In the genomic region with DNA sequence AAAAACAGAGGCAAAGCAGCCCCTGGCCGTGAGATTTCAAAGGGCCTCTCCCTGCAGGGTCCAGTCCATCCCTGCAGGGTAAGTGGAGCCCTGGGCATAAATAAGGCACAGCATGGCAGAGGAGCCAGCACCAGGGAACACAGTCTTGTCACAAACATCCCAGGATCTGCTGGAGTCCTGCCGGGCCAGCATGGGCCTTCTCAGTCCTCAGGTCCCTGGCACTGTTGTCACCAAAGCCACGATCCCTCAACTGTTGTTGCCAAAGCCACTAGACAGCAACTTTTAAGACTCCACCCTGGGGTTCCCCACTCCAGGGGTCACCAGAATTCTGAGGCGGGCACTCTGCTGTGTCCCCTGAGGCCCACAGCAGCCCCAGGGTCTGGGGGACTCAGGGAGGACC, we compare ENCODE assay signal across 26 cellular contexts. TPM values are rescaled to one million over a fixed set of nuclear protein-coding genes. Genes with fewer than 3 reads are reported as not detected.
DNase-seq lines count a peak whose midpoint lies in the region; ATAC-seq and TF ChIP-seq lines count a peak whose summit lies in the region.
"Had no signal": no experiment of that assay in that cellular context is flagged by ENCODE, and none has a peak within 500 bp of the region (broad histone marks: within the 10 kb centered on the region; RNA-seq: fewer than 3 reads in every experiment).

No MANE protein-coding gene starts in this region.

- H3K27me3 ChIP-seq in BLaER1 (peaks cover 36% of the 10 kb centered on the region), IMR-90 (ENCODE audit: control insufficient read depth, insufficient read depth, low read length) (no peaks in the 10 kb centered on the region), body of pancreas (no peaks in the 10 kb centered on the region)
- H3K27me3 ChIP-seq: brain microvascular endothelial cell, Peyer's patch, suprapubic skin, uterus had no signal

- H4K5ac ChIP-seq in IMR-90 (ENCODE audit: low read depth, low read length), result no peak overlapping the region

- H3K4me1 ChIP-seq in BLaER1, result peaks cover 52% of the 10 kb centered on the region
- peaks cover 6% of the 10 kb centered on the region; the same call in 1 of the 2 replicates for H3K4me1 ChIP-seq in IMR-90 (ENCODE audit: control insufficient read depth, insufficient read depth, low read length)
- H3K4me1 ChIP-seq in body of pancreas, result peaks cover 43% of the 10 kb centered on the region

- CTCF ChIA-PET in IMR-90 (lab: Yijun Ruan, JAX), result no interaction called here

- H2BK15ac ChIP-seq in IMR-90 (ENCODE audit: low read depth, low read length), result no peak overlapping the region

- H2BK5ac ChIP-seq in IMR-90 (ENCODE audit: low read depth, low read length, poor library complexity, severe bottlenecking), result no peak overlapping the region

- TF ChIP-seq CTCF in IMR-90 (conservative IDR thresholded peaks at IDR 0.05; ENCODE audit: low read depth, low read length) (no peak), body of pancreas (IDR thresholded peaks at IDR 0.05) (no peak), neural crest cell (conservative IDR thresholded peaks at IDR 0.05) (no peak)

- no peak overlapping the region; the same call in 1 of the 2 replicates for H3K14ac ChIP-seq in IMR-90 (replicated peaks; ENCODE audit: low read depth, low read length)

- peaks cover 19% of the 10 kb centered on the region for H3K27me3 Mint-ChIP-seq in neural crest cell (ENCODE audit: low read depth)

- H3K4me3 Mint-ChIP-seq in neural crest cell, result peak overlapping the region; percentile 85
- H3K4me3 Mint-ChIP-seq: activated B cell treated with CpG ODN at 0.5 μM for 24 hours; T-helper 2 cell treated with Interferon-gamma antibody and Interleukin-4, amounts not matched to agents 5 μg/mL and 100 μg/mL, for 36 hours had no signal

- intact Hi-C loops in IMR-90 (cut with micrococcal nuclease), result no loop called here
- intact Hi-C loops in body of pancreas (cut with DNase I), result no loop called here

- WGBS in IMR-90 (ENCODE audit: extremely low coverage in 2 of 2, insufficient read length in 1 of 2), 2 experiments, result no CpG with 5 or more reads among the region's 4 CpGs
- 67 to 82% methylated on average over 1 to 4 of the region's 4 CpGs for WGBS in body of pancreas, 2 donors

- dilution Hi-C loops in IMR-90 (cut with HindIII; ENCODE audit: low sequenced_read_pairs, unreplicated experiment), result no loop called here

- in situ Hi-C loops in IMR-90 (cut with MboI; ENCODE audit: low sequenced_read_pairs), result no loop called here

- H4K91ac ChIP-seq in IMR-90 (ENCODE audit: insufficient read depth, low read depth, low read length), result no peak overlapping the region

- no peak overlapping the region for H2AK9ac ChIP-seq in IMR-90 (replicated peaks; ENCODE audit: low read depth, low read length, poor library complexity)

- H3K9ac ChIP-seq in BLaER1 (peak overlapping the region; percentile 85), IMR-90 (ENCODE audit: low read depth, low read length) (no peak overlapping the region)

- H3K9me3 ChIP-seq in BLaER1 (no peaks in the 10 kb centered on the region; the same call in 1 of the 2 replicates), IMR-90 (ENCODE audit: control insufficient read depth, insufficient read depth, low read length) (no peaks in the 10 kb centered on the region), body of pancreas (no peaks in the 10 kb centered on the region)
- H3K9me3 ChIP-seq: Peyer's patch, SK-N-SH, suprapubic skin, uterus had no signal

- H3K18ac ChIP-seq in IMR-90 (ENCODE audit: low read depth, low read length), result no peak overlapping the region

- H4K8ac ChIP-seq in IMR-90 (ENCODE audit: low read depth in 2 of 2, low read length in 2 of 2), result no peak overlapping the region

- peak overlapping the region; percentile 52 for H2AK5ac ChIP-seq in IMR-90 (ENCODE audit: low read depth, low read length)

- no peak for ATAC-seq in IMR-90 (ENCODE audit: low read depth)
- no peak for ATAC-seq in body of pancreas
- ATAC-seq in HG03520 (IDR thresholded peaks at IDR 0.05; ENCODE audit: unreplicated experiment), result no peak
- ATAC-seq: natural killer cell; stimulated activated effector memory CD8-positive, alpha-beta T cell treated with anti-CD3 and anti-CD28 coated beads, Interleukin-12 subunit alpha, Interleukin-12 subunit beta, amount 100 ng/mL, for 72 hours had no signal

- H3K27ac ChIP-seq in BLaER1 (no peak overlapping the region), IMR-90 (ENCODE audit: insufficient read depth, low read length) (no peak overlapping the region), body of pancreas (peak overlapping the region in 3 of 4 donors; percentile 95 to 98 (median 97))
- H3K27ac ChIP-seq: brain microvascular endothelial cell, suprapubic skin had no signal

- no peak overlapping the region for H2BK20ac ChIP-seq in IMR-90 (ENCODE audit: low read depth, low read length)

- H4K20me1 ChIP-seq in BLaER1, result peaks cover 26% of the 10 kb centered on the region
- peaks cover 16% of the 10 kb centered on the region for H4K20me1 ChIP-seq in IMR-90 (ENCODE audit: insufficient read depth, low read length)

- no peak for TF ChIP-seq RAD21 in IMR-90 (IDR thresholded peaks at IDR 0.05; ENCODE audit: low read length)

- H3K4me2 ChIP-seq in BLaER1, result peak overlapping the region; percentile 98
- no peak overlapping the region for H3K4me2 ChIP-seq in IMR-90 (ENCODE audit: low read depth, low read length)

- peaks cover 42% of the 10 kb centered on the region for H3K4me1 Mint-ChIP-seq in neural crest cell

- peaks cover 3 to 8% of the 10 kb centered on the region in 2 experiments; a peak in 3 of 4 replicates for H3K79me1 ChIP-seq in IMR-90 (ENCODE audit: low read depth in 1 of 2, low read length in 2 of 2)

- no peak overlapping the region for H2BK120ac ChIP-seq in IMR-90 (ENCODE audit: low read depth, low read length)

- H3K4ac ChIP-seq in IMR-90 (ENCODE audit: low read depth, low read length), result no peak overlapping the region

- POLR2A ChIA-PET in IMR-90 (lab: Charles Lee; ENCODE audit: unreplicated experiment), result no interaction called here

- H3K36me3 ChIP-seq in BLaER1 (peaks cover 10% of the 10 kb centered on the region), IMR-90 (ENCODE audit: control insufficient read depth, insufficient read depth, low read length) (peaks cover 4% of the 10 kb centered on the region), body of pancreas (replicated peaks in 1 of 2; ENCODE audit: insufficient read depth in 1 of 2, low read depth in 2 of 2) (no peaks in the 10 kb centered on the region)
- H3K36me3 ChIP-seq: brain microvascular endothelial cell, Peyer's patch, suprapubic skin, uterus had no signal

- peaks cover 10% of the 10 kb centered on the region; the same call in 1 of the 2 replicates for H3K9me1 ChIP-seq in IMR-90 (ENCODE audit: insufficient read depth, low read length)

- no peak overlapping the region; the same call in 1 of the 2 replicates for H3K56ac ChIP-seq in IMR-90 (ENCODE audit: extremely low read depth, insufficient read depth, low read length)

- H3K4me3 ChIP-seq in BLaER1 (no peak overlapping the region), IMR-90 (ENCODE audit: insufficient read depth, low read depth, low read length) (no peak overlapping the region), body of pancreas (no peak overlapping the region)

- no peak for TF ChIP-seq POLR2A in IMR-90 (IDR thresholded peaks at IDR 0.05; ENCODE audit: low read depth, low read length)
- no peak for TF ChIP-seq POLR2A in body of pancreas (IDR thresholded peaks at IDR 0.05)

- DNase-seq in IMR-90 (no peak), body of pancreas (no peak), neural crest cell (ENCODE audit: low read depth, low spot score) (no peak), CD1c-positive myeloid dendritic cell (ENCODE audit: extremely low spot score) (no peak), SHP77 (lab: John Stamatoyannopoulos, UW) (no peak), germinal center (ENCODE audit: low spot score) (no peak)
- DNase-seq: activated B cell treated with CpG ODN at 0.5 μM for 24 hours; activated CD4-positive, alpha-beta T cell treated with anti-CD3 and anti-CD28 coated beads, Interleukin-2, amount 50 U/mL, for 48 hours; activated effector memory CD4-positive, alpha-beta T cell treated with Interleukin-2 at 50 U/mL for 16 hours; brain microvascular endothelial cell; CD4-positive, alpha-beta memory T cell; DMS 273 treated with DMSO at 0.1 percent for 48 hours; GDM1; natural killer cell; NCI-H1436; NCI-H2107; NCI-H510A; stimulated activated CD4-positive, alpha-beta T cell treated with anti-CD3 and anti-CD28 coated beads, Interleukin-2, amount 100 ng/mL, for 24 hours; uterus had no signal

- no peak overlapping the region for H2AFZ ChIP-seq in IMR-90 (replicated peaks; ENCODE audit: low read length, poor library complexity)

- no peak overlapping the region for H3K27ac Mint-ChIP-seq in neural crest cell (ENCODE audit: unreplicated experiment)
- H3K27ac Mint-ChIP-seq: activated B cell treated with CpG ODN at 0.5 μM for 24 hours; natural killer cell; stimulated activated effector memory CD8-positive, alpha-beta T cell treated with anti-CD3 and anti-CD28 coated beads, Interleukin-12 subunit alpha, Interleukin-12 subunit beta, amount 100 ng/mL, for 72 hours; T-helper 2 cell treated with Interferon-gamma antibody and Interleukin-4, amounts not matched to agents 5 μg/mL and 100 μg/mL, for 36 hours had no signal

- H3K36me3 Mint-ChIP-seq in neural crest cell (ENCODE audit: low read depth), result peaks cover 12% of the 10 kb centered on the region
- H3K36me3 Mint-ChIP-seq: natural killer cell had no signal

- BruUV-seq in IMR-90 (replicated peaks; lab: Mats Ljungman, UMichigan), result no TSS peak

- peak overlapping the region; percentile 95 for H3K23ac ChIP-seq in IMR-90 (ENCODE audit: low read depth, low read length)

- no peaks in the 10 kb centered on the region for H3K9me3 Mint-ChIP-seq in neural crest cell
- H3K9me3 Mint-ChIP-seq: activated B cell treated with CpG ODN at 0.5 μM for 24 hours; natural killer cell; stimulated activated effector memory CD8-positive, alpha-beta T cell treated with anti-CD3 and anti-CD28 coated beads, Interleukin-12 subunit alpha, Interleukin-12 subunit beta, amount 100 ng/mL, for 72 hours; T-helper 2 cell treated with Interferon-gamma antibody and Interleukin-4, amounts not matched to agents 5 μg/mL and 100 μg/mL, for 36 hours had no signal

RNA-seq across cellular contexts. Expression of gene BAHCC1, which starts 47.8 kb away (rescaled TPM):
- total RNA-seq in IMR-90 (2012; rRNA removed), result 0.36 and 0.83 TPM in 2 replicates
- 7.8 and 8.1 TPM in 2 replicates for polyA plus RNA-seq in IMR-90 (2012; rRNA removed)
- 4.4 and 5.5 TPM in 2 replicates for polyA plus RNA-seq in IMR-90 (2012; cell fraction: cytosol; rRNA removed)
- polyA plus RNA-seq in IMR-90 (2012; cell fraction: nucleus; rRNA removed; ENCODE audit: low replicate concordance), result 24.1 and 56.3 TPM in 2 replicates
- 10 to 100 TPM in 1 of 2 donors, 1 to 10 TPM in 1; 5.7 to 14.8 TPM for total RNA-seq in body of pancreas
- 57.4 and 61.3 TPM in 2 replicates for total RNA-seq in neural crest cell
- total RNA-seq: CD4-positive, alpha-beta memory T cell had no signal
- polyA plus RNA-seq: CD4-positive, alpha-beta memory T cell had no signal

RNA-seq across cellular contexts. Expression of gene SLC38A10, which starts 52.3 kb away (rescaled TPM):
- total RNA-seq in IMR-90 (2012; rRNA removed), result 12.7 and 14.2 TPM in 2 replicates
- 46.7 and 53.2 TPM in 2 replicates for polyA plus RNA-seq in IMR-90 (2012; rRNA removed)
- 40.4 and 68.1 TPM in 2 replicates for polyA plus RNA-seq in IMR-90 (2012; cell fraction: cytosol; rRNA removed)
- polyA plus RNA-seq in IMR-90 (2012; cell fraction: nucleus; rRNA removed; ENCODE audit: low replicate concordance), result 86.4 and 189 TPM in 2 replicates
- 100 to 1,000 TPM; 102 to 203 TPM for total RNA-seq in body of pancreas
- 59.6 and 63.3 TPM in 2 replicates for total RNA-seq in neural crest cell

Comparison
In these comparisons a context has a peak if more than half of its experiments do, and no peak if none do; other contexts are left out.
1. H3K27ac ChIP-seq: peak in body of pancreas (3 of 4); none in BLaER1 (single experiment) and IMR-90 (single experiment).